Comparison of ENCODE assay signal across 12 cellular contexts in the genomic region with DNA sequence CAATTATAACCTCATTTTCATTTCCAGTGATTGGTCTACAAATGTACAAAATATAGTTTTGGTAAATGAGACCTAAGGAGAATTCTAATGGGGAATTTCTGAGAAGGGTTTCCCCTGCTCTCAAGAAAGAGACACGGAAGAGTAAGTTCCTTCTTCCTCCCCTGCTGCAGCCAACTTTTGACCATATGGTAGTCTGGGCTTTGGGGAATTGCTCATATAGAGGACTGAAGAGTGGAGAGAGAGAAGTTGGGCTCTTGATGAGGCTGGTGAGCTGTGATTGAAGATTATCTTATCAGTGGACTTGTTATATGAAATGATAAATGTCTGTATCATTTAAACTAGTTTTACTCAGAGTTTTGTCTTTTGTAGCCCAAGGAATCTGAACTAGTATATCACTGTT. TPM values are rescaled to one million over a fixed set of nuclear protein-coding genes. Genes with fewer than 3 reads are reported as not detected.
A peak's percentile ranks its signal among the peaks of the same experiment; 100 is the strongest.
DNase-seq lines count a peak whose midpoint lies in the region; ATAC-seq, FAIRE-seq and TF ChIP-seq lines count a peak whose summit lies in the region.
"Had no signal": no experiment of that assay in that cellular context is flagged by ENCODE, and none has a peak within 500 bp of the region (broad histone marks: within the 10 kb centered on the region; RNA-seq: fewer than 3 reads in every experiment).

No MANE protein-coding gene starts in this region.

- H3K4me2 ChIP-seq in OCI-LY7 (ENCODE audit: low read length) = peak overlapping the region; percentile 95
- H3K4me2 ChIP-seq in SK-N-SH = no peak overlapping the region

- BruUV-seq in OCI-LY7 (replicated peaks; lab: Mats Ljungman, UMichigan) = no TSS peak

- H3K4me1 ChIP-seq in OCI-LY7 (ENCODE audit: insufficient read depth, low read length, poor library complexity, severe bottlenecking) (peaks cover 46% of the 10 kb centered on the region), HAP-1 (peaks cover 18% of the 10 kb centered on the region), SK-N-SH (ENCODE audit: control insufficient read depth in 1 of 2, insufficient read depth in 2 of 2, low read depth in 1 of 2, low read length in 1 of 2) (peaks cover 11 to 13% of the 10 kb centered on the region in 2 experiments; a peak in 3 of 4 replicates)
- peaks cover 20 to 43% of the 10 kb centered on the region in 2 donors for H3K4me1 ChIP-seq in naive thymus-derived CD4-positive, alpha-beta T cell (ENCODE audit: control insufficient read depth in 2 of 2, insufficient read depth in 2 of 2, low read length in 2 of 2)
- H3K4me1 ChIP-seq: uterus had no signal

- peak overlapping the region; percentile 32 to 99 (median 83) for H3K27ac Mint-ChIP-seq in naive thymus-derived CD4-positive, alpha-beta T cell

- H3K36me3 ChIP-seq in OCI-LY7 (ENCODE audit: insufficient read depth, low read length) = no peaks in the 10 kb centered on the region; the same call in 1 of the 2 replicates
- peaks cover 0 to 11% (median 0%) of the 10 kb centered on the region in 3 experiments for H3K36me3 ChIP-seq in naive thymus-derived CD4-positive, alpha-beta T cell (ENCODE audit: control insufficient read depth in 2 of 3, insufficient read depth in 3 of 3, low read length in 3 of 3)
- no peaks in the 10 kb centered on the region for H3K36me3 ChIP-seq in HAP-1 (replicated peaks)
- H3K36me3 ChIP-seq in SK-N-SH (replicated peaks in 1 of 2; ENCODE audit: control insufficient read depth in 1 of 2, insufficient read depth in 2 of 2, low read length in 1 of 2) = no peaks in the 10 kb centered on the region
- H3K36me3 ChIP-seq: uterus had no signal

- peak overlapping the region; percentile 37 to 100 (median 88) for H3K4me3 Mint-ChIP-seq in naive thymus-derived CD4-positive, alpha-beta T cell

- H3K36me3 Mint-ChIP-seq in naive thymus-derived CD4-positive, alpha-beta T cell = peaks cover 0 to 28% (median 6%) of the 10 kb centered on the region in 5 donors

- H3K9me2 ChIP-seq in OCI-LY7 (ENCODE audit: insufficient read depth, low read length) (no peaks in the 10 kb centered on the region), SK-N-SH (no peaks in the 10 kb centered on the region)

- no peaks in the 10 kb centered on the region for H3K9me3 ChIP-seq in OCI-LY7 (ENCODE audit: low read length)
- H3K9me3 ChIP-seq in naive thymus-derived CD4-positive, alpha-beta T cell (ENCODE audit: control insufficient read depth in 2 of 3, low read length in 3 of 3) = no peaks in the 10 kb centered on the region
- H3K9me3 ChIP-seq in HAP-1 = no peaks in the 10 kb centered on the region
- H3K9me3 ChIP-seq in SK-N-SH = no peaks in the 10 kb centered on the region
- H3K9me3 ChIP-seq: uterus had no signal

- intact Hi-C loops in OCI-LY7 (cut with micrococcal nuclease; ENCODE audit: unreplicated experiment) = loop anchor here (5.0 kb wide), 1 partner anchor 231 kb away; no protein-coding TSS in a partner anchor
- intact Hi-C loops in naive thymus-derived CD4-positive, alpha-beta T cell (cut with micrococcal nuclease) = loop anchor here in 1 of 2 donors (10.0 kb wide), 1 partner anchor 1843 kb away; a partner anchor contains a TSS

- DNase-seq in CMK (ENCODE audit: low read depth) (peak; percentile 17), GM12892 (ENCODE audit: insufficient read length) (no peak), OCI-LY7 (ENCODE audit: low spot score) (peak; percentile 53), HAP-1 (ENCODE audit: low spot score in 2 of 2) (no peak), SK-N-SH (no peak)
- DNase-seq in naive thymus-derived CD4-positive, alpha-beta T cell = no peak
- DNase-seq: activated T-cell treated with anti-CD3 and anti-CD28 coated beads, Interleukin-2, amount 50 U/mL, for 1 hour; central memory CD4-positive, alpha-beta T cell; HCEC 1CT; NCI-H510A treated with DMSO at 0.1 percent for 48 hours; uterus had no signal

- H3K4me1 Mint-ChIP-seq in naive thymus-derived CD4-positive, alpha-beta T cell = peaks cover 40 to 68% (median 56%) of the 10 kb centered on the region in 7 donors

- no peak for TF ChIP-seq EP300 in SK-N-SH (IDR thresholded peaks at IDR 0.05; ENCODE audit: borderline replicate concordance in 1 of 2, low read depth in 1 of 2, low read length in 1 of 2)

- peak; percentile 24 for FAIRE-seq in GM12892 (lab: Jason Lieb, UNC)

- no peaks in the 10 kb centered on the region for H3K27me3 ChIP-seq in naive thymus-derived CD4-positive, alpha-beta T cell (ENCODE audit: control insufficient read depth in 2 of 2, insufficient read depth in 2 of 2, low read length in 2 of 2)
- H3K27me3 ChIP-seq in HAP-1 (ENCODE audit: low read depth) (no peaks in the 10 kb centered on the region), SK-N-SH (ENCODE audit: insufficient read depth) (no peaks in the 10 kb centered on the region)
- H3K27me3 ChIP-seq: uterus had no signal

- H3K9me3 Mint-ChIP-seq in naive thymus-derived CD4-positive, alpha-beta T cell = peaks cover 0 to 6% (median 0%) of the 10 kb centered on the region in 11 donors

- no peak overlapping the region for H3K9ac ChIP-seq in SK-N-SH

- no peaks in the 10 kb centered on the region for H3K27me3 Mint-ChIP-seq in naive thymus-derived CD4-positive, alpha-beta T cell

- peak overlapping the region; percentile 98 for H3K27ac ChIP-seq in OCI-LY7 (ENCODE audit: low read depth, low read length, poor library complexity, severe bottlenecking)
- H3K27ac ChIP-seq in naive thymus-derived CD4-positive, alpha-beta T cell (ENCODE audit: low read depth, low read length) = no peak overlapping the region
- H3K27ac ChIP-seq in SK-N-SH (ENCODE audit: low read depth in 2 of 2, low read length in 1 of 2) = no peak overlapping the region
- H3K27ac ChIP-seq: uterus had no signal

- 91% methylated on average over 1 of the region's 1 CpG for WGBS in SK-N-SH (ENCODE audit: low lambda C conversion rate)

- peaks cover 12% of the 10 kb centered on the region for H3F3A ChIP-seq in SK-N-SH (replicated peaks; ENCODE audit: insufficient read depth)

- in situ Hi-C loops in HAP-1 (cut with MboI; ENCODE audit: low sequenced_read_pairs) = no loop called here

- H3K4me3 ChIP-seq in OCI-LY7 (ENCODE audit: low read depth, low read length, poor library complexity, severe bottlenecking) = peak overlapping the region; percentile 87
- H3K4me3 ChIP-seq in naive thymus-derived CD4-positive, alpha-beta T cell (ENCODE audit: low read length) = no peak overlapping the region
- H3K4me3 ChIP-seq in HAP-1 = no peak overlapping the region
- H3K4me3 ChIP-seq in SK-N-SH (ENCODE audit: low read depth in 2 of 2, low read length in 1 of 2) = no peak overlapping the region
- H3K4me3 ChIP-seq: uterus had no signal

- POLR2A ChIA-PET in OCI-LY7 (lab: Charles Lee) = interaction anchor here (0.7 to 3.4 kb wide), 17 partner anchors 8 to 202 kb away, joined by 3 to 28 read pairs (median 4); a partner anchor contains a TSS
- POLR2A ChIA-PET in naive thymus-derived CD4-positive, alpha-beta T cell (lab: Charles Lee) = interaction anchor here (0.8 to 5.1 kb wide), 12 partner anchors 8 to 1998 kb away, joined by 3 to 85 read pairs (median 4); a partner anchor contains a TSS
- POLR2A ChIA-PET in SK-N-SH (lab: Yijun Ruan, JAX) = no interaction called here

- TF ChIP-seq RAD21 in SK-N-SH (IDR thresholded peaks at IDR 0.05; ENCODE audit: low read length) = no peak

- peak; percentile 81 for TF ChIP-seq POLR2A in GM12892 (IDR thresholded peaks at IDR 0.05; ENCODE audit: low read depth, low read length)

- CTCF ChIA-PET in OCI-LY7 (lab: Charles Lee; ENCODE audit: unreplicated experiment) = interaction anchor here (1.0 kb wide), 1 partner anchor 63 kb away, joined by 3 read pairs; no protein-coding TSS in a partner anchor
- CTCF ChIA-PET in naive thymus-derived CD4-positive, alpha-beta T cell (lab: Charles Lee) = interaction anchor here (0.8 to 1.8 kb wide), 2 partner anchors 7 to 63 kb away, joined by 3 to 7 read pairs; no protein-coding TSS in a partner anchor
- CTCF ChIA-PET in SK-N-SH (lab: Yijun Ruan, JAX) = interaction anchor here (0.9 to 1.0 kb wide), 2 partner anchors 62 to 231 kb away, joined by 3 to 4 read pairs; no protein-coding TSS in a partner anchor

- no peaks in the 10 kb centered on the region for H4K20me1 ChIP-seq in OCI-LY7 (ENCODE audit: insufficient read depth, low read length)
- H4K20me1 ChIP-seq in SK-N-SH (ENCODE audit: insufficient read depth) = no peaks in the 10 kb centered on the region

- ATAC-seq in naive thymus-derived CD4-positive, alpha-beta T cell = no peak
- no peak for ATAC-seq in HG03378 (IDR thresholded peaks at IDR 0.05; ENCODE audit: unreplicated experiment)

- TF ChIP-seq CTCF in OCI-LY7 (conservative IDR thresholded peaks at IDR 0.05; ENCODE audit: low read length) (no peak), SK-N-SH (IDR thresholded peaks at IDR 0.05) (no peak)

- peak overlapping the region; percentile 81; the same call in 1 of the 2 replicates for H2AFZ ChIP-seq in OCI-LY7 (ENCODE audit: low read length)
- H2AFZ ChIP-seq in SK-N-SH (ENCODE audit: low read depth) = no peak overlapping the region

- H3K79me2 ChIP-seq in OCI-LY7 (ENCODE audit: insufficient read depth, low read depth, low read length) (peaks cover 34% of the 10 kb centered on the region), SK-N-SH (ENCODE audit: insufficient read depth) (peaks cover 6% of the 10 kb centered on the region)

TF ChIP-seq in SK-N-SH, 30 proteins besides CTCF, POLR2A, EP300 and RAD21 (continues in another document):
- TF ChIP-seq TAF1 (IDR thresholded peaks at IDR 0.05; ENCODE audit: borderline replicate concordance, low read depth, low read length) = no peak
- no peak for TF ChIP-seq MXI1 (IDR thresholded peaks at IDR 0.05; ENCODE audit: low read depth, low read length)
- no peak for TF ChIP-seq ELF1 (IDR thresholded peaks at IDR 0.05)

RNA-seq across cellular contexts. Expression of a gene that starts 4.3 kb away (rescaled TPM):
- 19.7 TPM for polyA plus RNA-seq in GM12892 (2012; ENCODE audit: missing spikeins)
- total RNA-seq in OCI-LY7 (2014; rRNA removed; shearing (Covaris generic)) = 68.5 and 79.1 TPM in 2 replicates
- total RNA-seq in OCI-LY7 (2022) = 116 and 139 TPM in 2 replicates
- 100 to 1,000 TPM in 1 of 5 experiments, 10 to 100 TPM in 4; 82.4 to 109 (median 88.8) TPM for total RNA-seq in naive thymus-derived CD4-positive, alpha-beta T cell
- polyA plus RNA-seq in naive thymus-derived CD4-positive, alpha-beta T cell = 10 to 100 TPM; 53.2 to 54.5 TPM
- 4.3 and 5.9 TPM in 2 replicates for polyA plus RNA-seq in SK-N-SH (2012; rRNA removed)
- 6.1 and 6.6 TPM in 2 replicates for polyA plus RNA-seq in SK-N-SH (2012; cell fraction: cytosol; rRNA removed)
- 3.7 and 9.1 TPM in 2 replicates for polyA plus RNA-seq in SK-N-SH (2012; cell fraction: nucleus; rRNA removed)

RNA-seq across cellular contexts. Expression of a gene that starts 55.3 kb away (rescaled TPM):
- polyA plus RNA-seq in GM12892 (2012; ENCODE audit: missing spikeins) = 8.2 TPM
- 29.3 and 35.6 TPM in 2 replicates for total RNA-seq in OCI-LY7 (2014; rRNA removed; shearing (Covaris generic))
- 19.5 and 26.2 TPM in 2 replicates for total RNA-seq in OCI-LY7 (2022)
- 100 to 1,000 TPM in 2 of 5 experiments, 10 to 100 TPM in 3; 42.5 to 158 (median 97.2) TPM for total RNA-seq in naive thymus-derived CD4-positive, alpha-beta T cell
- polyA plus RNA-seq in naive thymus-derived CD4-positive, alpha-beta T cell = 100 to 1,000 TPM in 1 of 2 donors, 10 to 100 TPM in 1; 11.1 to 161 TPM
- 13.2 and 14.3 TPM in 2 replicates for polyA plus RNA-seq in SK-N-SH (2012; rRNA removed)
- 14.4 and 15.5 TPM in 2 replicates for polyA plus RNA-seq in SK-N-SH (2012; cell fraction: cytosol; rRNA removed)
- 6.2 and 10.5 TPM in 2 replicates for polyA plus RNA-seq in SK-N-SH (2012; cell fraction: nucleus; rRNA removed)

Comparison
In these comparisons a context has a peak if more than half of its experiments do, and no peak if none do; other contexts are left out.
1. DNase-seq: peak in CMK (single experiment) and OCI-LY7 (single experiment); none in GM12892 (single experiment), naive thymus-derived CD4-positive, alpha-beta T cell (0 of 9), HAP-1 (0 of 2) and SK-N-SH (single experiment).